ENCODE assay signal across 1 cellular context in the genomic region with DNA sequence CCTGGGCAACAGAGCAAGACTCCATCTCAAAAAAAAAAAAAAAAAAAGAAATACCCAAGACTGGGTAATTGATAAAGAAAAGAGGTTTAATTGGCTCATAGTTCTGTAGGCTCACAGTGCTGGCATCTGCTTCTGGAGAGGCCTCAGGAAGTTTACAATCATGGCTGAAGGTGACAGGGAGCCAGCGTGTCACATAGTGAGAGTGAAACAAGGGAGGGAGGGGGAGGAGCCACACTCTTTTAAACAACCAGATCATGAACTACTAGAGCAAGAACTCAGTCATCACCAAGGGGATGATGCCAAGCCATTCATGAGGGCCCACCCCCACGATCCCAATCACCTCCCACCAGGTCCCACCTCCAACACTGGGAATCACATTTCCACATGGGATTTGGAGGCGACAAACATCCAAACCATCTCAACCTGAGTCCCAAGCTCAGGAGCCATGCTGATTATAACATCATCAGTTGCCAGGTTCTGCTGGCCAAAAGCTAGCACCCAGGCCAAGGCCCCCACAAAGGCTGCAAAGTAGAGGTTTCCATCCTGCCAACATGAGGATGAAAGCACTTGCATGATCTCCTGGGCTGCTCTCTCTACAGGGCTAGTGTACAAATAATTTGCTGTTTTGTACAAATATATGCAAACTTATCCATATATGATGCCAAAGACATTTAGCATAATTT.
A peak's percentile ranks its signal among the peaks of the same experiment; 100 is the strongest.
TF ChIP-seq lines count a peak whose summit lies in the region.

No MANE protein-coding gene starts in this region.

TF ChIP-seq in GM12878, 131 proteins besides CTCF, POLR2A, EP300 and RAD21 (continued from another document):
- peak; percentile 65; the same call in 1 of the 2 replicates for TF ChIP-seq RFX5 (IDR thresholded peaks at IDR 0.05; ENCODE audit: low read depth, low read length)
- TF ChIP-seq IKZF2 (IDR thresholded peaks at IDR 0.05), result no peak
- TF ChIP-seq TCF12 (IDR thresholded peaks at IDR 0.05; ENCODE audit: low read depth, low read length), result no peak
- TF ChIP-seq CHD4 (IDR thresholded peaks at IDR 0.05), result no peak
- no peak for TF ChIP-seq NRF1 (conservative IDR thresholded peaks at IDR 0.05; ENCODE audit: low read depth, low read length)
- TF ChIP-seq SPI1 (IDR thresholded peaks at IDR 0.05; ENCODE audit: borderline replicate concordance, insufficient read depth, low read depth, low read length), result no peak
- no peak for TF ChIP-seq KAT2A (conservative IDR thresholded peaks at IDR 0.05; ENCODE audit: control insufficient read depth, low read depth, low read length)
- TF ChIP-seq POLR2AphosphoS2 (IDR thresholded peaks at IDR 0.05; ENCODE audit: low read depth, low read length), result no peak
- no peak for TF ChIP-seq ZNF24 (IDR thresholded peaks at IDR 0.05)
- TF ChIP-seq, protein P1, sequence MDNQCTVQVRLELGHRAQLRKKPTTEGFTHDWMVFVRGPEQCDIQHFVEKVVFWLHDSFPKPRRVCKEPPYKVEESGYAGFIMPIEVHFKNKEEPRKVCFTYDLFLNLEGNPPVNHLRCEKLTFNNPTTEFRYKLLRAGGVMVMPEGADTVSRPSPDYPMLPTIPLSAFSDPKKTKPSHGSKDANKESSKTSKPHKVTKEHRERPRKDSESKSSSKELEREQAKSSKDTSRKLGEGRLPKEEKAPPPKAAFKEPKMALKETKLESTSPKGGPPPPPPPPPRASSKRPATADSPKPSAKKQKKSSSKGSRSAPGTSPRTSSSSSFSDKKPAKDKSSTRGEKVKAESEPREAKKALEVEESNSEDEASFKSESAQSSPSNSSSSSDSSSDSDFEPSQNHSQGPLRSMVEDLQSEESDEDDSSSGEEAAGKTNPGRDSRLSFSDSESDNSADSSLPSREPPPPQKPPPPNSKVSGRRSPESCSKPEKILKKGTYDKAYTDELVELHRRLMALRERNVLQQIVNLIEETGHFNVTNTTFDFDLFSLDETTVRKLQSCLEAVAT (IDR thresholded peaks at IDR 0.05), result no peak
- TF ChIP-seq, protein P2, sequence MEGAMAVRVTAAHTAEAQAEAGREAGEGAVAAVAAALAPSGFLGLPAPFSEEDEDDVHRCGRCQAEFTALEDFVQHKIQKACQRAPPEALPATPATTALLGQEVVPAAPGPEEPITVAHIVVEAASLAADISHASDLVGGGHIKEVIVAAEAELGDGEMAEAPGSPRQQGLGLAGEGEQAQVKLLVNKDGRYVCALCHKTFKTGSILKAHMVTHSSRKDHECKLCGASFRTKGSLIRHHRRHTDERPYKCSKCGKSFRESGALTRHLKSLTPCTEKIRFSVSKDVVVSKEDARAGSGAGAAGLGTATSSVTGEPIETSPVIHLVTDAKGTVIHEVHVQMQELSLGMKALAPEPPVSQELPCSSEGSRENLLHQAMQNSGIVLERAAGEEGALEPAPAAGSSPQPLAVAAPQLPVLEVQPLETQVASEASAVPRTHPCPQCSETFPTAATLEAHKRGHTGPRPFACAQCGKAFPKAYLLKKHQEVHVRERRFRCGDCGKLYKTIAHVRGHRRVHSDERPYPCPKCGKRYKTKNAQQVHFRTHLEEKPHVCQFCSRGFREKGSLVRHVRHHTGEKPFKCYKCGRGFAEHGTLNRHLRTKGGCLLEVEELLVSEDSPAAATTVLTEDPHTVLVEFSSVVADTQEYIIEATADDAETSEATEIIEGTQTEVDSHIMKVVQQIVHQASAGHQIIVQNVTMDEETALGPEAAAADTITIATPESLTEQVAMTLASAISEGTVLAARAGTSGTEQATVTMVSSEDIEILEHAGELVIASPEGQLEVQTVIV (IDR thresholded peaks at IDR 0.05; ENCODE audit: borderline replicate concordance, partially characterized antibody), result no peak
- TF ChIP-seq KDM1A (IDR thresholded peaks at IDR 0.05; ENCODE audit: borderline replicate concordance), result no peak
- no peak for TF ChIP-seq HDAC2 (IDR thresholded peaks at IDR 0.05)
- TF ChIP-seq YY1 (IDR thresholded peaks at IDR 0.05; ENCODE audit: low read depth, low read length), result 0 out of 2 replicates have a peak, but pooled peaks have one; percentile 16
